Comparison of ENCODE assay signal across 6 cellular contexts in genomic region chr11:100746448-100746847, GRCh38.
"Had no signal": no experiment of that assay in that cellular context is flagged by ENCODE, and none has a peak within 500 bp of the region (broad histone marks: within the 10 kb centered on the region; RNA-seq: fewer than 3 reads in every experiment).

No MANE protein-coding gene starts in this region.

- H3K27ac ChIP-seq: KMS-11 had no signal

- H3K4me2 ChIP-seq: GM23338, KMS-11 had no signal

- H3K4me3 Mint-ChIP-seq: GM23338, IgD-negative memory B cell had no signal

- H3K36me3 ChIP-seq: HAP-1 had no signal

- H3K4me3 ChIP-seq: GM23338, HAP-1 had no signal

- ATAC-seq: GM23338 had no signal

- H2AFZ ChIP-seq: GM23338 had no signal

- H3K9ac ChIP-seq: KMS-11 had no signal

- DNase-seq: Karpas-422, KBM-7 had no signal
